ENCODE assay signal across 22 cellular contexts in the genomic region with DNA sequence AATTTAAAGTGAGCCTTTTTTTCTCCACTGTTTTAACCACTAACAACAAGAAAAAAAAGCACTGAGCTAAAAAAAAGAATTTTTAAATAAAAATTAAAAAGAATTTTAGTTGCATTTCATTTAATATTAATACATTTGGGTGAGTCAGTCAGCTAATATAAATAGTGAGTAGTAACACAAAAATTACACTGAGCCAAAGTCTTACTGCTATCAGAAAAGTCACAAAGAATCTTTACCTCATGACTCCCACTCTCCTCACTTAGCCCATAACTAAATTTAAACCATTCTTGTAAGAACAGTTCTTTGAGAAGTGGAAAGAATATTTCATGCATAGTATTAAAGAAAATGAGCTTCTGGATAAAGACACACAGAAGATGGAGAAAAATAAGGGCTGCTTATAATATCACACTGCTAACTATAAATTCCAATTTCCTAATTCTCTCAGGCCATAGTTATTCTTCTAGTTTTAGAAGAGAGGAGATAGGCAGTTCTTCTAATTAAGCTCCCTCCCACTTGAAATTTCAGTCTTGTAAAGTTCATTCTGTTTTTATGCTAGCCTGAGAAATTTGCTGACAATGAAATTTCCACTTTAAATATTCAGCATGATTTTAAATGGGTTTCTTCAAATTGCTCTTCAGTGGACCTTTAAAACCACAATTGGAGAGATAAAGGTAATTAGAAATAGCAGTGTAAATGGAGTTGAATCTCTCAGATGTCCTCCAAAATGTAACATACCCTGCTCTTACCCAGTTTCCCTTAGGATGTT. TPM values are rescaled to one million over a fixed set of nuclear protein-coding genes. Genes with fewer than 3 reads are reported as not detected.
DNase-seq lines count a peak whose midpoint lies in the region; ATAC-seq and TF ChIP-seq lines count a peak whose summit lies in the region.
"Had no signal": no experiment of that assay in that cellular context is flagged by ENCODE, and none has a peak within 500 bp of the region (broad histone marks: within the 10 kb centered on the region; RNA-seq: fewer than 3 reads in every experiment).

No MANE protein-coding gene starts in this region.

- no peak overlapping the region for H3K4me3 ChIP-seq in fibroblast of the aortic adventitia (ENCODE audit: low read depth, low read length)
- H3K4me3 ChIP-seq: GM12878, right atrium auricular region had no signal

- peaks cover 9% of the 10 kb centered on the region for H3K36me3 Mint-ChIP-seq in WTC11

- CTCF ChIA-PET in WTC11 (lab: Charles Lee): interaction anchor here (0.9 kb wide), 1 partner anchor 8 kb away, joined by 4 read pairs; no protein-coding TSS in a partner anchor

- POLR2A ChIA-PET in WTC11 (lab: Charles Lee): interaction anchor here (0.6 kb wide), 1 partner anchor 77 kb away, joined by 6 read pairs; no protein-coding TSS in a partner anchor

- H3K9me3 Mint-ChIP-seq in WTC11: peaks cover 4% of the 10 kb centered on the region
- H3K9me3 Mint-ChIP-seq: IgD-negative memory B cell had no signal

- no peaks in the 10 kb centered on the region for H3K4me1 Mint-ChIP-seq in WTC11
- H3K4me1 Mint-ChIP-seq: CD14-positive monocyte had no signal

- ATAC-seq in WTC11: no peak
- ATAC-seq in HG03175 (IDR thresholded peaks at IDR 0.05; ENCODE audit: unreplicated experiment): no peak
- no peak for ATAC-seq in HG03457 (IDR thresholded peaks at IDR 0.05; ENCODE audit: unreplicated experiment)
- ATAC-seq: GM12878, T-helper 17 cell had no signal

- TF ChIP-seq CTCF in WTC11 (IDR thresholded peaks at IDR 0.05): no peak
- no peak for TF ChIP-seq CTCF in fibroblast of the aortic adventitia (IDR thresholded peaks at IDR 0.05; ENCODE audit: insufficient read depth, low read length)

- H3K4me3 Mint-ChIP-seq in WTC11: no peak overlapping the region
- H3K4me3 Mint-ChIP-seq: CD14-positive monocyte, IgD-negative memory B cell, T-helper 17 cell had no signal

- H3K27me3 Mint-ChIP-seq in WTC11 (ENCODE audit: low read depth): no peaks in the 10 kb centered on the region
- H3K27me3 Mint-ChIP-seq: IgD-negative memory B cell, T-helper 17 cell had no signal

- peak overlapping the region; percentile 68; the same call in 1 of the 2 replicates for H3K27ac Mint-ChIP-seq in WTC11
- H3K27ac Mint-ChIP-seq: CD14-positive monocyte, IgD-negative memory B cell, T-helper 17 cell had no signal

- DNase-seq in AG08395 (ENCODE audit: low spot score): peak; percentile 17
- DNase-seq in WTC11 (ENCODE audit: low spot score): no peak
- peak; percentile 66 for DNase-seq in fibroblast of the aortic adventitia (ENCODE audit: low read depth)
- DNase-seq in NCI-H524 (lab: John Stamatoyannopoulos, UW): no peak
- DNase-seq: activated CD4-positive, alpha-beta T cell treated with anti-CD3 and anti-CD28 coated beads, Interleukin-2, amount 50 U/mL, for 4 hours; activated effector memory CD4-positive, alpha-beta T cell treated with anti-CD3 and anti-CD28 coated beads, Interleukin-2, amount 50 U/mL, for 16 hours; central memory CD4-positive, alpha-beta T cell; GF-D8; glutamatergic neuron; HCEC 1CT; MM.1S; NCI-H1694; NCI-H774; occipital lobe; OCI-M1; T-helper 17 cell had no signal

TF ChIP-seq in WTC11, 78 proteins besides CTCF, POLR2A, EP300 and RAD21 (continues in another document):
- TF ChIP-seq, protein P1, sequence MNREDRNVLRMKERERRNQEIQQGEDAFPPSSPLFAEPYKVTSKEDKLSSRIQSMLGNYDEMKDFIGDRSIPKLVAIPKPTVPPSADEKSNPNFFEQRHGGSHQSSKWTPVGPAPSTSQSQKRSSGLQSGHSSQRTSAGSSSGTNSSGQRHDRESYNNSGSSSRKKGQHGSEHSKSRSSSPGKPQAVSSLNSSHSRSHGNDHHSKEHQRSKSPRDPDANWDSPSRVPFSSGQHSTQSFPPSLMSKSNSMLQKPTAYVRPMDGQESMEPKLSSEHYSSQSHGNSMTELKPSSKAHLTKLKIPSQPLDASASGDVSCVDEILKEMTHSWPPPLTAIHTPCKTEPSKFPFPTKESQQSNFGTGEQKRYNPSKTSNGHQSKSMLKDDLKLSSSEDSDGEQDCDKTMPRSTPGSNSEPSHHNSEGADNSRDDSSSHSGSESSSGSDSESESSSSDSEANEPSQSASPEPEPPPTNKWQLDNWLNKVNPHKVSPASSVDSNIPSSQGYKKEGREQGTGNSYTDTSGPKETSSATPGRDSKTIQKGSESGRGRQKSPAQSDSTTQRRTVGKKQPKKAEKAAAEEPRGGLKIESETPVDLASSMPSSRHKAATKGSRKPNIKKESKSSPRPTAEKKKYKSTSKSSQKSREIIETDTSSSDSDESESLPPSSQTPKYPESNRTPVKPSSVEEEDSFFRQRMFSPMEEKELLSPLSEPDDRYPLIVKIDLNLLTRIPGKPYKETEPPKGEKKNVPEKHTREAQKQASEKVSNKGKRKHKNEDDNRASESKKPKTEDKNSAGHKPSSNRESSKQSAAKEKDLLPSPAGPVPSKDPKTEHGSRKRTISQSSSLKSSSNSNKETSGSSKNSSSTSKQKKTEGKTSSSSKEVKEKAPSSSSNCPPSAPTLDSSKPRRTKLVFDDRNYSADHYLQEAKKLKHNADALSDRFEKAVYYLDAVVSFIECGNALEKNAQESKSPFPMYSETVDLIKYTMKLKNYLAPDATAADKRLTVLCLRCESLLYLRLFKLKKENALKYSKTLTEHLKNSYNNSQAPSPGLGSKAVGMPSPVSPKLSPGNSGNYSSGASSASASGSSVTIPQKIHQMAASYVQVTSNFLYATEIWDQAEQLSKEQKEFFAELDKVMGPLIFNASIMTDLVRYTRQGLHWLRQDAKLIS (CRISPR knock-in tag; IDR thresholded peaks at IDR 0.05; ENCODE audit: borderline replicate concordance): no peak
- TF ChIP-seq SMAD4 (CRISPR knock-in tag; IDR thresholded peaks at IDR 0.05) (no peak), SOX15 (CRISPR knock-in tag; IDR thresholded peaks at IDR 0.05) (no peak), CREM (CRISPR knock-in tag; IDR thresholded peaks at IDR 0.05) (no peak), ESRRA (CRISPR knock-in tag; IDR thresholded peaks at IDR 0.05; ENCODE audit: borderline replicate concordance) (no peak), NR2C2 (CRISPR knock-in tag; IDR thresholded peaks at IDR 0.05) (no peak), HMGA2 (CRISPR knock-in tag; IDR thresholded peaks at IDR 0.05) (no peak), ZNF423 (CRISPR knock-in tag; IDR thresholded peaks at IDR 0.05) (no peak), SP1 (CRISPR knock-in tag; conservative IDR thresholded peaks at IDR 0.05) (no peak)
- TF ChIP-seq, protein P2, sequence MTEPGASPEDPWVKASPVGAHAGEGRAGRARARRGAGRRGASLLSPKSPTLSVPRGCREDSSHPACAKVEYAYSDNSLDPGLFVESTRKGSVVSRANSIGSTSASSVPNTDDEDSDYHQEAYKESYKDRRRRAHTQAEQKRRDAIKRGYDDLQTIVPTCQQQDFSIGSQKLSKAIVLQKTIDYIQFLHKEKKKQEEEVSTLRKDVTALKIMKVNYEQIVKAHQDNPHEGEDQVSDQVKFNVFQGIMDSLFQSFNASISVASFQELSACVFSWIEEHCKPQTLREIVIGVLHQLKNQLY (CRISPR knock-in tag; IDR thresholded peaks at IDR 0.05): no peak
- TF ChIP-seq, protein P3, sequence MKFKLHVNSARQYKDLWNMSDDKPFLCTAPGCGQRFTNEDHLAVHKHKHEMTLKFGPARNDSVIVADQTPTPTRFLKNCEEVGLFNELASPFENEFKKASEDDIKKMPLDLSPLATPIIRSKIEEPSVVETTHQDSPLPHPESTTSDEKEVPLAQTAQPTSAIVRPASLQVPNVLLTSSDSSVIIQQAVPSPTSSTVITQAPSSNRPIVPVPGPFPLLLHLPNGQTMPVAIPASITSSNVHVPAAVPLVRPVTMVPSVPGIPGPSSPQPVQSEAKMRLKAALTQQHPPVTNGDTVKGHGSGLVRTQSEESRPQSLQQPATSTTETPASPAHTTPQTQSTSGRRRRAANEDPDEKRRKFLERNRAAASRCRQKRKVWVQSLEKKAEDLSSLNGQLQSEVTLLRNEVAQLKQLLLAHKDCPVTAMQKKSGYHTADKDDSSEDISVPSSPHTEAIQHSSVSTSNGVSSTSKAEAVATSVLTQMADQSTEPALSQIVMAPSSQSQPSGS (CRISPR knock-in tag; IDR thresholded peaks at IDR 0.05; ENCODE audit: borderline replicate concordance, low read depth): no peak
- TF ChIP-seq, protein P4, sequence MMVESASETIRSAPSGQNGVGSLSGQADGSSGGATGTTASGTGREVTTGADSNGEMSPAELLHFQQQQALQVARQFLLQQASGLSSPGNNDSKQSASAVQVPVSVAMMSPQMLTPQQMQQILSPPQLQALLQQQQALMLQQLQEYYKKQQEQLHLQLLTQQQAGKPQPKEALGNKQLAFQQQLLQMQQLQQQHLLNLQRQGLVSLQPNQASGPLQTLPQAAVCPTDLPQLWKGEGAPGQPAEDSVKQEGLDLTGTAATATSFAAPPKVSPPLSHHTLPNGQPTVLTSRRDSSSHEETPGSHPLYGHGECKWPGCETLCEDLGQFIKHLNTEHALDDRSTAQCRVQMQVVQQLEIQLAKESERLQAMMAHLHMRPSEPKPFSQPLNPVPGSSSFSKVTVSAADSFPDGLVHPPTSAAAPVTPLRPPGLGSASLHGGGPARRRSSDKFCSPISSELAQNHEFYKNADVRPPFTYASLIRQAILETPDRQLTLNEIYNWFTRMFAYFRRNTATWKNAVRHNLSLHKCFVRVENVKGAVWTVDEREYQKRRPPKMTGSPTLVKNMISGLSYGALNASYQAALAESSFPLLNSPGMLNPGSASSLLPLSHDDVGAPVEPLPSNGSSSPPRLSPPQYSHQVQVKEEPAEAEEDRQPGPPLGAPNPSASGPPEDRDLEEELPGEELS (CRISPR knock-in tag; IDR thresholded peaks at IDR 0.05): no peak

RNA-seq across cellular contexts. Expression of a gene that starts 17.6 kb away (rescaled TPM):
- total RNA-seq in WTC11 (2021) (24.5 to 29.1 TPM (median 27.2 TPM) in 3 replicates), fibroblast of the aortic adventitia (ENCODE audit: low replicate concordance) (21.5 and 39.2 TPM in 2 replicates)

RNA-seq across cellular contexts. Expression of a gene that starts 57.2 kb away (rescaled TPM):
- total RNA-seq in WTC11 (2021) (5.3 to 6.5 TPM (median 6.2 TPM) in 3 replicates), fibroblast of the aortic adventitia (ENCODE audit: low replicate concordance) (47.8 and 59.7 TPM in 2 replicates)

Comparison
In these comparisons a context has a peak if more than half of its experiments do, and no peak if none do; other contexts are left out.
1. DNase-seq: peak in AG08395 (single experiment) and fibroblast of the aortic adventitia (single experiment); none in WTC11 (single experiment) and NCI-H524 (0 of 2).